ENCODE assay signal across 9 cellular contexts in genomic region chr1:83998205-83998598, GRCh38. TPM values are rescaled to one million over a fixed set of nuclear protein-coding genes. Genes with fewer than 3 reads are reported as not detected.
DNase-seq lines count a peak whose midpoint lies in the region; ATAC-seq, FAIRE-seq and TF ChIP-seq lines count a peak whose summit lies in the region.
"Had no signal": no experiment of that assay in that cellular context is flagged by ENCODE, and none has a peak within 500 bp of the region (broad histone marks: within the 10 kb centered on the region; RNA-seq: fewer than 3 reads in every experiment).

No MANE protein-coding gene starts in this region.

- intact Hi-C loops in body of pancreas (cut with DNase I) = no loop called here
- intact Hi-C loops in vagina (cut with DNase I) = no loop called here

- TF ChIP-seq CTCF in AG04450 (IDR thresholded peaks at IDR 0.05; ENCODE audit: low read depth, low read length) (no peak), body of pancreas (IDR thresholded peaks at IDR 0.05) (no peak), vagina (IDR thresholded peaks at IDR 0.05) (no peak)

- H4K91ac ChIP-seq in mesenchymal stem cell (ENCODE audit: low read length) = no peak overlapping the region

- H3K79me1 ChIP-seq in mesenchymal stem cell (replicated peaks; ENCODE audit: low read length, poor library complexity, severe bottlenecking) = peaks cover 21% of the 10 kb centered on the region

- CTCF ChIA-PET in AG04450 (lab: Charles Lee) = interaction anchor here (0.5 to 1.2 kb wide), 4 partner anchors 34 to 437 kb away, joined by 3 to 4 read pairs (median 3); no protein-coding TSS in a partner anchor

- DNase-seq in AG04450 (ENCODE audit: low read depth, low spot score) (no peak), body of pancreas (no peak), mesenchymal stem cell (no peak), vagina (ENCODE audit: extremely low spot score in 2 of 2) (no peak), AG08395 (ENCODE audit: low spot score) (no peak), GM12891 (ENCODE audit: insufficient read length, low spot score) (no peak)
- no peak for DNase-seq in stimulated activated CD8-positive, alpha-beta memory T cell treated with anti-CD3 and anti-CD28 coated beads, Interleukin-4, amount 100 ng/mL, for 48 hours

- H3K27me3 ChIP-seq in AG04450 (ENCODE audit: control insufficient read depth, insufficient read depth, low read length) (no peaks in the 10 kb centered on the region), HUES64 (ENCODE audit: insufficient read depth, low read length) (peaks cover 71% of the 10 kb centered on the region), body of pancreas (no peaks in the 10 kb centered on the region), mesenchymal stem cell (ENCODE audit: control insufficient read depth in 1 of 2, insufficient read depth in 1 of 2, low read length in 2 of 2) (no peaks in the 10 kb centered on the region), vagina (no peaks in the 10 kb centered on the region)

- H2AK5ac ChIP-seq in mesenchymal stem cell (ENCODE audit: low read length, severe bottlenecking) = no peak overlapping the region

- no peaks in the 10 kb centered on the region for H3K4me1 ChIP-seq in HUES64 (ENCODE audit: insufficient read depth, low read length)
- peaks cover 24% of the 10 kb centered on the region for H3K4me1 ChIP-seq in body of pancreas
- H3K4me1 ChIP-seq in mesenchymal stem cell (ENCODE audit: control insufficient read depth, insufficient read depth, low read depth, low read length) = peaks cover 4% of the 10 kb centered on the region
- H3K4me1 ChIP-seq in vagina = peaks cover 5% of the 10 kb centered on the region

- H3K9me3 ChIP-seq in AG04450 (ENCODE audit: control insufficient read depth, insufficient read depth, low read length) = no peaks in the 10 kb centered on the region
- no peaks in the 10 kb centered on the region for H3K9me3 ChIP-seq in HUES64 (ENCODE audit: insufficient read depth, low read depth, low read length)
- H3K9me3 ChIP-seq in body of pancreas = no peaks in the 10 kb centered on the region
- no peaks in the 10 kb centered on the region for H3K9me3 ChIP-seq in mesenchymal stem cell (ENCODE audit: control insufficient read depth, low read length)
- H3K9me3 ChIP-seq in vagina = no peaks in the 10 kb centered on the region

- peak overlapping the region in 1 of 2 experiments; percentile 84 for H3K18ac ChIP-seq in mesenchymal stem cell (ENCODE audit: low read depth in 1 of 2, low read length in 2 of 2)

- no peak overlapping the region for H2BK120ac ChIP-seq in mesenchymal stem cell (ENCODE audit: low read depth, low read length)

- no peak for ATAC-seq in body of pancreas

- peak overlapping the region; percentile 83 for H3K4me3 ChIP-seq in AG04450 (ENCODE audit: low read depth, low read length)
- H3K4me3 ChIP-seq in HUES64 (ENCODE audit: low read length) = peak overlapping the region; percentile 81
- H3K4me3 ChIP-seq in body of pancreas = peak overlapping the region; percentile 78 to 96
- H3K4me3 ChIP-seq in mesenchymal stem cell (ENCODE audit: insufficient read depth in 1 of 2, low read depth in 1 of 2, low read length in 2 of 2) = peak overlapping the region; percentile 83 to 92
- peak overlapping the region; percentile 64 to 82 for H3K4me3 ChIP-seq in vagina

- H4K8ac ChIP-seq in mesenchymal stem cell (ENCODE audit: low read length) = no peak overlapping the region

- H2BK12ac ChIP-seq in mesenchymal stem cell (ENCODE audit: low read length in 2 of 2) = no peak overlapping the region

- H3K36me3 ChIP-seq in HUES64 (ENCODE audit: insufficient read depth, low read length) (no peaks in the 10 kb centered on the region), body of pancreas (replicated peaks in 1 of 2; ENCODE audit: insufficient read depth in 1 of 2, low read depth in 2 of 2) (no peaks in the 10 kb centered on the region), mesenchymal stem cell (ENCODE audit: control insufficient read depth in 1 of 2, insufficient read depth in 2 of 2, low read depth in 1 of 2, low read length in 2 of 2) (no peaks in the 10 kb centered on the region), vagina (no peaks in the 10 kb centered on the region)

- H3K14ac ChIP-seq in mesenchymal stem cell (ENCODE audit: low read length in 2 of 2) = no peak overlapping the region

- no peak for TF ChIP-seq POLR2A in body of pancreas (IDR thresholded peaks at IDR 0.05)
- TF ChIP-seq POLR2A in vagina (IDR thresholded peaks at IDR 0.05) = no peak
- TF ChIP-seq POLR2A in GM12891 (IDR thresholded peaks at IDR 0.05; ENCODE audit: low read depth, low read length) = no peak

- no peak overlapping the region for H3K27ac ChIP-seq in AG04450 (ENCODE audit: low read depth, low read length)
- H3K27ac ChIP-seq in HUES64 (ENCODE audit: low read depth, low read length) = no peak overlapping the region
- H3K27ac ChIP-seq in body of pancreas = peak overlapping the region in 2 of 4 donors; percentile 82 to 84
- no peak overlapping the region for H3K27ac ChIP-seq in mesenchymal stem cell (ENCODE audit: low read length, poor library complexity, severe bottlenecking)
- H3K27ac ChIP-seq in vagina = peak overlapping the region; percentile 65
- H3K27ac ChIP-seq: epithelial cell of prostate had no signal

- H3K9ac ChIP-seq in HUES64 (ENCODE audit: low read depth, low read length) = no peak overlapping the region
- H3K9ac ChIP-seq in mesenchymal stem cell (ENCODE audit: low read length) = peak overlapping the region; percentile 97

- peak overlapping the region in 1 of 2 experiments; percentile 89 for H3K4ac ChIP-seq in mesenchymal stem cell (ENCODE audit: low read depth in 1 of 2, low read length in 2 of 2)

- H2BK5ac ChIP-seq in mesenchymal stem cell (ENCODE audit: low read depth, low read length, poor library complexity, severe bottlenecking) = no peak overlapping the region

- H2AFZ ChIP-seq in mesenchymal stem cell (ENCODE audit: low read depth, low read length) = no peak overlapping the region

- FAIRE-seq in GM12891 (lab: Jason Lieb, UNC) = no peak

- H3K23ac ChIP-seq in mesenchymal stem cell (ENCODE audit: low read length in 2 of 2) = no peak overlapping the region

- WGBS in HUES64 = 2% methylated on average over 11 of the region's 12 CpGs
- 10 to 13% methylated on average over 12 of the region's 12 CpGs for WGBS in body of pancreas, 2 donors
- WGBS in mesenchymal stem cell = 3% methylated on average over 8 of the region's 12 CpGs

- H2BK15ac ChIP-seq in mesenchymal stem cell (ENCODE audit: low read depth, poor library complexity, severe bottlenecking) = no peak overlapping the region

- POLR2A ChIA-PET in AG04450 (lab: Yijun Ruan, JAX) = interaction anchor here (0.6 to 1.9 kb wide), 4 partner anchors 10 to 106 kb away, joined by 3 to 6 read pairs (median 3); no protein-coding TSS in a partner anchor

- H3K4me2 ChIP-seq in mesenchymal stem cell (ENCODE audit: low read length, poor library complexity, severe bottlenecking) = peak overlapping the region; percentile 99

TF ChIP-seq in GM12891, 5 proteins besides CTCF, POLR2A, EP300 and RAD21:
- no peak for TF ChIP-seq POU2F2 (IDR thresholded peaks at IDR 0.05; ENCODE audit: low read depth, low read length)
- no peak for TF ChIP-seq POLR2AphosphoS5 (IDR thresholded peaks at IDR 0.05; ENCODE audit: low read depth, low read length)
- no peak for TF ChIP-seq TAF1 (IDR thresholded peaks at IDR 0.05; ENCODE audit: low read depth, low read length)
- no peak for TF ChIP-seq PAX5 (IDR thresholded peaks at IDR 0.05; ENCODE audit: insufficient read depth, low read length, severe bottlenecking)
- no peak for TF ChIP-seq SPI1 (IDR thresholded peaks at IDR 0.05; ENCODE audit: low read depth, low read length)

RNA-seq across cellular contexts. Expression of gene TTLL7, which starts 0.7 kb away (rescaled TPM):
- 14.5 and 17.9 TPM in 2 replicates for polyA plus RNA-seq in AG04450 (2011; rRNA removed)
- polyA minus RNA-seq in AG04450 (2011; rRNA and poly(A)+ RNA removed) = 13.3 and 23.1 TPM in 2 replicates
- polyA plus RNA-seq in HUES64 (2013, experiment 1 of 2) = 1.9 TPM
- 3.1 TPM for polyA plus RNA-seq in HUES64 (2013, experiment 2 of 2)
- 10 to 100 TPM; 25.7 to 29.0 TPM for total RNA-seq in body of pancreas
- 9.5 TPM for polyA plus RNA-seq in mesenchymal stem cell (2013, experiment 1 of 2)
- polyA plus RNA-seq in mesenchymal stem cell (2013, experiment 2 of 2) = 7.7 TPM
- total RNA-seq in vagina = 15.0 TPM
- polyA plus RNA-seq in GM12891 (2012; ENCODE audit: low read depth, missing spikeins) = 0.58 TPM
